14 cellular contexts compared by ENCODE assay signal in the genomic region with DNA sequence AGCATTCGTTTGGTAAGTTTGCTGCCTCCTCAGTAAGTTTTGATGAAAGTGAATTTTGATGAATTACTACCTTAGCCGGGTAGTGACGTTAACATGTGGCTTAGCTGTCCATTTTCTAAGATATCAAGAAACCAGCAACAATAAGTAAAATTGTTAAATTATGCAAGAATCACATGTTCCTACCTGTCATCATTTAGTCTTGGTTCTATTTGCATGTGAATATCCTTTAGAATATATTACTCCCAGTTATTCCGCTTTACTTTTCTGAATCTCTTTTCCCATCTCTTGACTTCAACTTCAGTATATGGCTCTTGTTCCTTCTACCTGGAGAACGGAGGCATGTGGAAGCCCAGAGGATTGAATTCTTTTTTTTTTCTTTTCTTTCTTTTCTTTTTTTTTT.
DNase-seq lines count a peak whose midpoint lies in the region; ATAC-seq and TF ChIP-seq lines count a peak whose summit lies in the region.
"Had no signal": no experiment of that assay in that cellular context is flagged by ENCODE, and none has a peak within 500 bp of the region (broad histone marks: within the 10 kb centered on the region; RNA-seq: fewer than 3 reads in every experiment).

No MANE protein-coding gene starts in this region.

- peaks cover 75% of the 10 kb centered on the region for H3K79me2 ChIP-seq in Loucy (ENCODE audit: insufficient read depth, low read length)
- H3K79me2 ChIP-seq: hepatocyte had no signal

- H3K36me3 ChIP-seq in Loucy (ENCODE audit: insufficient read depth, low read length) (no peaks in the 10 kb centered on the region; the same call in 1 of the 2 replicates), WERI-Rb-1 (no peaks in the 10 kb centered on the region)
- H3K36me3 ChIP-seq: SJSA1 had no signal

- ATAC-seq in activated naive CD8-positive, alpha-beta T cell treated with anti-CD3 and anti-CD28 coated beads, Interleukin-2, amount 50 U/mL, for 24 hours = no peak
- no peak for ATAC-seq in stimulated activated naive B cell treated with anti-CD40 and anti-IgM and Interleukin-4, amounts not matched to agents 10 μg/mL and 1 μg/mL and 100 μg/mL, for 72 hours (replicated peaks)
- ATAC-seq: activated CD4-positive, CD25-positive, alpha-beta regulatory T cell treated with anti-CD3 and anti-CD28 coated beads, Interleukin-2, amount 50 U/mL, for 24 hours; left ventricle myocardium superior had no signal

- in situ Hi-C loops in GM13977 (cut with MboI; ENCODE audit: low pct_unique_long_range_greater_than_20kb, low sequenced_read_pairs, unreplicated experiment) = loop anchor here (10.0 kb wide), 1 partner anchor 59 kb away; the partner anchor contains the start of gene DOCK8

- no peak overlapping the region for H2AFZ ChIP-seq in Loucy (ENCODE audit: low read length)
- H2AFZ ChIP-seq: hepatocyte had no signal

- H3K9ac ChIP-seq in Loucy (ENCODE audit: low read depth, low read length, poor library complexity, severe bottlenecking) = peak overlapping the region; percentile 97

- TF ChIP-seq CTCF in Loucy (conservative IDR thresholded peaks at IDR 0.05; ENCODE audit: low read length) = no peak
- TF ChIP-seq CTCF in WERI-Rb-1 (IDR thresholded peaks at IDR 0.05; ENCODE audit: low read depth, low read length) = no peak
- TF ChIP-seq CTCF in GM13977 (IDR thresholded peaks at IDR 0.05; ENCODE audit: extremely low read depth, insufficient read depth, missing control alignments) = no peak

- peak overlapping the region; percentile 98 for H3K27ac Mint-ChIP-seq in T-helper 1 cell treated with Interleukin-12 subunit alpha and Interleukin-12 subunit beta and Interleukin-4 antibody, amounts not matched to agents 30 μg/mL and 1 μg/mL, for 36 hours
- peak overlapping the region; percentile 99 for H3K27ac Mint-ChIP-seq in activated naive CD8-positive, alpha-beta T cell treated with anti-CD3 and anti-CD28 coated beads, Interleukin-2, amount 50 U/mL, for 24 hours
- peak overlapping the region; percentile 94 for H3K27ac Mint-ChIP-seq in stimulated activated naive B cell treated with anti-CD40 and anti-IgM and Interleukin-4, amounts not matched to agents 10 μg/mL and 1 μg/mL and 100 μg/mL, for 72 hours

- peak overlapping the region; percentile 97 for H3K4me2 ChIP-seq in Loucy (ENCODE audit: low read depth, low read length, poor library complexity, severe bottlenecking)
- H3K4me2 ChIP-seq: hepatocyte had no signal

- peak overlapping the region; percentile 93 for H3K4me3 Mint-ChIP-seq in T-helper 1 cell treated with Interleukin-12 subunit alpha and Interleukin-12 subunit beta and Interleukin-4 antibody, amounts not matched to agents 30 μg/mL and 1 μg/mL, for 36 hours
- H3K4me3 Mint-ChIP-seq in activated naive CD8-positive, alpha-beta T cell treated with anti-CD3 and anti-CD28 coated beads, Interleukin-2, amount 50 U/mL, for 24 hours = peak overlapping the region; percentile 97
- H3K4me3 Mint-ChIP-seq in stimulated activated naive B cell treated with anti-CD40 and anti-IgM and Interleukin-4, amounts not matched to agents 10 μg/mL and 1 μg/mL and 100 μg/mL, for 72 hours = peak overlapping the region; percentile 85 to 93

- H3K27ac ChIP-seq in WERI-Rb-1 = no peak overlapping the region
- H3K27ac ChIP-seq: hepatocyte, SJSA1 had no signal

- H3K4me3 ChIP-seq in Loucy (ENCODE audit: low read length, poor library complexity, severe bottlenecking) = peak overlapping the region; percentile 84
- H3K4me3 ChIP-seq in WERI-Rb-1 (ENCODE audit: low read depth, low read length) = no peak overlapping the region
- H3K4me3 ChIP-seq: hepatocyte, SJSA1 had no signal

- DNase-seq in T-helper 1 cell (no peak), WERI-Rb-1 (no peak), NCI-H1417 (lab: John Stamatoyannopoulos, UW) (no peak), GM13977 (ENCODE audit: low spot score) (no peak)
- DNase-seq in activated naive CD8-positive, alpha-beta T cell treated with anti-CD3 and anti-CD28 coated beads, Interleukin-2, amount 50 U/mL, for 24 hours = no peak
- DNase-seq in stimulated activated naive B cell treated with anti-CD40 and anti-IgM and Interleukin-4, amounts not matched to agents 10 μg/mL and 1 μg/mL and 100 μg/mL, for 72 hours = no peak
- DNase-seq: 8988T, IMR-90, left ventricle myocardium superior had no signal

- H3K27me3 ChIP-seq in Loucy (ENCODE audit: insufficient read depth, low read length, poor library complexity, severe bottlenecking) (no peaks in the 10 kb centered on the region), WERI-Rb-1 (ENCODE audit: insufficient read depth, low read depth, severe bottlenecking) (no peaks in the 10 kb centered on the region)
- H3K27me3 ChIP-seq: hepatocyte, SJSA1 had no signal

- peaks cover 34% of the 10 kb centered on the region for H3K4me1 Mint-ChIP-seq in T-helper 1 cell treated with Interleukin-12 subunit alpha and Interleukin-12 subunit beta and Interleukin-4 antibody, amounts not matched to agents 30 μg/mL and 1 μg/mL, for 36 hours (ENCODE audit: low read depth)
- H3K4me1 Mint-ChIP-seq in activated naive CD8-positive, alpha-beta T cell treated with anti-CD3 and anti-CD28 coated beads, Interleukin-2, amount 50 U/mL, for 24 hours = peaks cover 58% of the 10 kb centered on the region
- H3K4me1 Mint-ChIP-seq in stimulated activated naive B cell treated with anti-CD40 and anti-IgM and Interleukin-4, amounts not matched to agents 10 μg/mL and 1 μg/mL and 100 μg/mL, for 72 hours = peaks cover 18 to 38% of the 10 kb centered on the region in 2 donors

- H3K27me3 Mint-ChIP-seq in T-helper 1 cell treated with Interleukin-12 subunit alpha and Interleukin-12 subunit beta and Interleukin-4 antibody, amounts not matched to agents 30 μg/mL and 1 μg/mL, for 36 hours (ENCODE audit: low read depth) = no peaks in the 10 kb centered on the region
- H3K27me3 Mint-ChIP-seq in activated naive CD8-positive, alpha-beta T cell treated with anti-CD3 and anti-CD28 coated beads, Interleukin-2, amount 50 U/mL, for 24 hours = no peaks in the 10 kb centered on the region
- no peaks in the 10 kb centered on the region for H3K27me3 Mint-ChIP-seq in stimulated activated naive B cell treated with anti-CD40 and anti-IgM and Interleukin-4, amounts not matched to agents 10 μg/mL and 1 μg/mL and 100 μg/mL, for 72 hours

- no peaks in the 10 kb centered on the region for H3K9me3 ChIP-seq in Loucy (ENCODE audit: insufficient read depth, low read depth, low read length)
- H3K9me3 ChIP-seq in WERI-Rb-1 (ENCODE audit: severe bottlenecking) = no peaks in the 10 kb centered on the region
- H3K9me3 ChIP-seq: SJSA1 had no signal

- peaks cover 3% of the 10 kb centered on the region for H3K9me3 Mint-ChIP-seq in T-helper 1 cell treated with Interleukin-12 subunit alpha and Interleukin-12 subunit beta and Interleukin-4 antibody, amounts not matched to agents 30 μg/mL and 1 μg/mL, for 36 hours
- H3K9me3 Mint-ChIP-seq in activated naive CD8-positive, alpha-beta T cell treated with anti-CD3 and anti-CD28 coated beads, Interleukin-2, amount 50 U/mL, for 24 hours = peaks cover 7% of the 10 kb centered on the region
- H3K9me3 Mint-ChIP-seq in stimulated activated naive B cell treated with anti-CD40 and anti-IgM and Interleukin-4, amounts not matched to agents 10 μg/mL and 1 μg/mL and 100 μg/mL, for 72 hours = peaks cover 2 to 3% of the 10 kb centered on the region in 2 donors

- H3F3A ChIP-seq in Loucy (ENCODE audit: low read depth) = peaks cover 23% of the 10 kb centered on the region

- H4K20me1 ChIP-seq in Loucy (ENCODE audit: insufficient read depth, low read length, poor library complexity, severe bottlenecking) = no peaks in the 10 kb centered on the region

- no peaks in the 10 kb centered on the region for H3K9me2 ChIP-seq in Loucy (replicated peaks; ENCODE audit: low read depth, low read length)

- H3K4me1 ChIP-seq in Loucy (ENCODE audit: insufficient read depth, low read length, poor library complexity, severe bottlenecking) = peaks cover 86% of the 10 kb centered on the region
- H3K4me1 ChIP-seq: SJSA1 had no signal

- peaks cover 24% of the 10 kb centered on the region for H3K36me3 Mint-ChIP-seq in T-helper 1 cell treated with Interleukin-12 subunit alpha and Interleukin-12 subunit beta and Interleukin-4 antibody, amounts not matched to agents 30 μg/mL and 1 μg/mL, for 36 hours (ENCODE audit: low read depth)
- peaks cover 33% of the 10 kb centered on the region for H3K36me3 Mint-ChIP-seq in activated naive CD8-positive, alpha-beta T cell treated with anti-CD3 and anti-CD28 coated beads, Interleukin-2, amount 50 U/mL, for 24 hours (ENCODE audit: low read depth)
- peaks cover 18 to 28% of the 10 kb centered on the region in 2 donors for H3K36me3 Mint-ChIP-seq in stimulated activated naive B cell treated with anti-CD40 and anti-IgM and Interleukin-4, amounts not matched to agents 10 μg/mL and 1 μg/mL and 100 μg/mL, for 72 hours
